ENCODE assay signal across 27 cellular contexts in genomic region chrX:101642086-101642485, GRCh38.
"Had no signal": no experiment of that assay in that cellular context is flagged by ENCODE, and none has a peak within 500 bp of the region (broad histone marks: within the 10 kb centered on the region; RNA-seq: fewer than 3 reads in every experiment).

No MANE protein-coding gene starts in this region.

- ATAC-seq: activated CD4-positive, CD25-positive, alpha-beta regulatory T cell treated with anti-CD3 and anti-CD28 coated beads, Interleukin-2, amount 50 U/mL, for 24 hours; gastrocnemius medialis; naive thymus-derived CD4-positive, alpha-beta T cell; sciatic nerve; stimulated activated effector memory CD8-positive, alpha-beta T cell treated with anti-CD3 and anti-CD28 coated beads, Interleukin-12 subunit alpha, Interleukin-12 subunit beta, amount 100 ng/mL, for 72 hours had no signal

- DNase-seq: activated CD4-positive, alpha-beta T cell treated with anti-CD3 and anti-CD28 coated beads for 48 hours; activated CD4-positive, alpha-beta T cell treated with anti-CD3 and anti-CD28 coated beads, Interleukin-2, amount 50 U/mL, for 48 hours; activated CD8-positive, alpha-beta memory T cell treated with anti-CD3 and anti-CD28 coated beads for 24 hours; activated effector memory CD4-positive, alpha-beta T cell treated with Interleukin-2 at 50 U/mL for 16 hours; activated naive CD4-positive, alpha-beta T cell treated with Interleukin-2 at 50 U/mL for 16 hours; anterior cingulate cortex; dermis blood vessel endothelial cell; effector CD4-positive, alpha-beta T cell; gastrocnemius medialis; hippocampal formation; kidney; naive thymus-derived CD4-positive, alpha-beta T cell; ovary; retina; stimulated activated CD4-positive, alpha-beta T cell treated with anti-CD3 and anti-CD28 coated beads, Interleukin-12 subunit alpha, Interleukin-12 subunit beta, amount 100 ng/mL, for 4 hours; stimulated activated CD4-positive, alpha-beta T cell treated with anti-CD3 and anti-CD28 coated beads, Interleukin-4, amount 100 ng/mL, for 24 hours; trophoblast cell; uterus; WERI-Rb-1 had no signal

- FAIRE-seq: bronchial epithelial cell, kidney had no signal

- H3K36me3 Mint-ChIP-seq: mesothelial cell of epicardium; naive thymus-derived CD4-positive, alpha-beta T cell; stimulated activated effector memory CD8-positive, alpha-beta T cell treated with anti-CD3 and anti-CD28 coated beads, Interleukin-12 subunit alpha, Interleukin-12 subunit beta, amount 100 ng/mL, for 72 hours had no signal

- H3K9me3 Mint-ChIP-seq: central memory CD8-positive, alpha-beta T cell; naive thymus-derived CD4-positive, alpha-beta T cell; stimulated activated effector memory CD8-positive, alpha-beta T cell treated with anti-CD3 and anti-CD28 coated beads, Interleukin-12 subunit alpha, Interleukin-12 subunit beta, amount 100 ng/mL, for 72 hours; stimulated activated naive CD8-positive, alpha-beta T cell treated with anti-CD3 and anti-CD28 coated beads, Interleukin-15, Interleukin-2, amounts not matched to agents 100 ng/mL and 50 ng/mL, for 24 hours had no signal

- H3K4me1 Mint-ChIP-seq: central memory CD8-positive, alpha-beta T cell; mesothelial cell of epicardium; naive thymus-derived CD4-positive, alpha-beta T cell; stimulated activated effector memory CD8-positive, alpha-beta T cell treated with anti-CD3 and anti-CD28 coated beads, Interleukin-12 subunit alpha, Interleukin-12 subunit beta, amount 100 ng/mL, for 72 hours had no signal

- H3K4me3 Mint-ChIP-seq: activated naive CD8-positive, alpha-beta T cell; central memory CD8-positive, alpha-beta T cell; mesothelial cell of epicardium; naive thymus-derived CD4-positive, alpha-beta T cell; stimulated activated effector memory CD8-positive, alpha-beta T cell treated with anti-CD3 and anti-CD28 coated beads, Interleukin-12 subunit alpha, Interleukin-12 subunit beta, amount 100 ng/mL, for 72 hours; stimulated activated naive CD8-positive, alpha-beta T cell treated with anti-CD3 and anti-CD28 coated beads, Interleukin-15, Interleukin-2, amounts not matched to agents 100 ng/mL and 50 ng/mL, for 24 hours had no signal

- H3K27ac Mint-ChIP-seq: activated naive CD8-positive, alpha-beta T cell; mesothelial cell of epicardium; naive thymus-derived CD4-positive, alpha-beta T cell; stimulated activated effector memory CD8-positive, alpha-beta T cell treated with anti-CD3 and anti-CD28 coated beads, Interleukin-12 subunit alpha, Interleukin-12 subunit beta, amount 100 ng/mL, for 72 hours; stimulated activated naive CD8-positive, alpha-beta T cell treated with anti-CD3 and anti-CD28 coated beads, Interleukin-15, Interleukin-2, amounts not matched to agents 100 ng/mL and 50 ng/mL, for 24 hours had no signal

- H3K27me3 Mint-ChIP-seq: activated naive CD8-positive, alpha-beta T cell; central memory CD8-positive, alpha-beta T cell; naive thymus-derived CD4-positive, alpha-beta T cell; stimulated activated naive CD8-positive, alpha-beta T cell treated with anti-CD3 and anti-CD28 coated beads, Interleukin-15, Interleukin-2, amounts not matched to agents 100 ng/mL and 50 ng/mL, for 24 hours had no signal
